ENCODE assay signal across 1 cellular context in genomic region chr22:19974935-19975706, GRCh38.
A peak's percentile ranks its signal among the peaks of the same experiment; 100 is the strongest.
TF ChIP-seq lines count a peak whose summit lies in the region.

No MANE protein-coding gene starts in this region.

TF ChIP-seq in HEK293, 187 proteins besides CTCF, POLR2A, EP300 and RAD21 (continued from another document):
- TF ChIP-seq REST (tag by site-specific recombination; IDR thresholded peaks at IDR 0.05): no peak
- TF ChIP-seq ZNF501 (tag by site-specific recombination; IDR thresholded peaks at IDR 0.05): no peak
- no peak for TF ChIP-seq ZSCAN30 (tag by site-specific recombination; IDR thresholded peaks at IDR 0.05)
- peak; percentile 78 for TF ChIP-seq GLIS1 (tag by site-specific recombination; IDR thresholded peaks at IDR 0.05)
- no peak for TF ChIP-seq ZNF23 (tag by site-specific recombination; IDR thresholded peaks at IDR 0.05; ENCODE audit: borderline replicate concordance)
- TF ChIP-seq ZNF529 (tag by site-specific recombination; IDR thresholded peaks at IDR 0.05; ENCODE audit: insufficient replicate concordance): no peak
- TF ChIP-seq ZNF639 (tag by site-specific recombination; IDR thresholded peaks at IDR 0.05): no peak
- TF ChIP-seq ZFP37 (tag by site-specific recombination; IDR thresholded peaks at IDR 0.05): no peak
- TF ChIP-seq ZNF791 (tag by site-specific recombination; IDR thresholded peaks at IDR 0.05): no peak
- TF ChIP-seq ZNF600 (tag by site-specific recombination; IDR thresholded peaks at IDR 0.05): peak; percentile 89
- no peak for TF ChIP-seq ZBTB49 (tag by site-specific recombination; IDR thresholded peaks at IDR 0.05; ENCODE audit: low read depth)
- peak; percentile 44 for TF ChIP-seq GLIS2 (tag by site-specific recombination; IDR thresholded peaks at IDR 0.05)
- TF ChIP-seq ZNF324 (tag by site-specific recombination; IDR thresholded peaks at IDR 0.05): no peak
